ENCODE assay signal across 24 cellular contexts in genomic region chr22:43411040-43411919, GRCh38. TPM values are rescaled to one million over a fixed set of nuclear protein-coding genes. Genes with fewer than 3 reads are reported as not detected.
A peak's percentile ranks its signal among the peaks of the same experiment; 100 is the strongest.
DNase-seq lines count a peak whose midpoint lies in the region; ATAC-seq and TF ChIP-seq lines count a peak whose summit lies in the region.
"Had no signal": no experiment of that assay in that cellular context is flagged by ENCODE, and none has a peak within 500 bp of the region (broad histone marks: within the 10 kb centered on the region; RNA-seq: fewer than 3 reads in every experiment).

No MANE protein-coding gene starts in this region.

- H3K27me3 ChIP-seq in suprapubic skin: peaks cover 73% of the 10 kb centered on the region

- TF ChIP-seq EP300 in suprapubic skin (IDR thresholded peaks at IDR 0.05): no peak

- no peaks in the 10 kb centered on the region for H3K36me3 ChIP-seq in suprapubic skin

- H3K9me3 Mint-ChIP-seq in WTC11: no peaks in the 10 kb centered on the region
- H3K9me3 Mint-ChIP-seq: activated CD4-positive, alpha-beta memory T cell treated with anti-CD3 and anti-CD28 coated beads for 36 hours; activated naive CD4-positive, alpha-beta T cell treated with anti-CD3 and anti-CD28 coated beads for 36 hours; naive thymus-derived CD8-positive, alpha-beta T cell had no signal

- TF ChIP-seq POLR2A in suprapubic skin (IDR thresholded peaks at IDR 0.05): no peak

- no peaks in the 10 kb centered on the region for H3K36me3 Mint-ChIP-seq in WTC11
- H3K36me3 Mint-ChIP-seq: activated CD4-positive, alpha-beta memory T cell treated with anti-CD3 and anti-CD28 coated beads for 36 hours had no signal

- H3K4me3 Mint-ChIP-seq in WTC11: peak overlapping the region; percentile 71
- H3K4me3 Mint-ChIP-seq: activated CD4-positive, alpha-beta memory T cell treated with anti-CD3 and anti-CD28 coated beads for 36 hours; activated naive CD4-positive, alpha-beta T cell treated with anti-CD3 and anti-CD28 coated beads for 36 hours; naive thymus-derived CD8-positive, alpha-beta T cell had no signal

- POLR2A ChIA-PET in WTC11 (lab: Charles Lee): no interaction called here

- TF ChIP-seq CTCF in WTC11 (IDR thresholded peaks at IDR 0.05) (no peak), suprapubic skin (IDR thresholded peaks at IDR 0.05) (no peak)

- ATAC-seq in Right ventricle myocardium superior (ENCODE audit: poor library complexity) (no peak), Right ventricle myocardium inferior (no peak), WTC11 (no peak; the same call in 1 of the 2 replicates), GM18861 (IDR thresholded peaks at IDR 0.05; ENCODE audit: unreplicated experiment) (no peak), HG03175 (IDR thresholded peaks at IDR 0.05; ENCODE audit: unreplicated experiment) (no peak)
- ATAC-seq: naive thymus-derived CD8-positive, alpha-beta T cell had no signal

- H3K4me1 Mint-ChIP-seq in WTC11: peaks cover 5% of the 10 kb centered on the region

- H3K27me3 Mint-ChIP-seq in WTC11 (ENCODE audit: low read depth): peaks cover 47% of the 10 kb centered on the region

- H3K4me3 ChIP-seq in suprapubic skin: peak overlapping the region; percentile 34

- CTCF ChIA-PET in WTC11 (lab: Charles Lee): no interaction called here

- H3K9me3 ChIP-seq in suprapubic skin: no peaks in the 10 kb centered on the region

- H3K4me1 ChIP-seq in suprapubic skin: peaks cover 10% of the 10 kb centered on the region

- intact Hi-C loops in Right ventricle myocardium superior (cut with DNase I) (no loop called here), Right ventricle myocardium inferior (cut with DNase I) (no loop called here)

- no peak overlapping the region for H3K27ac Mint-ChIP-seq in WTC11
- H3K27ac Mint-ChIP-seq: activated CD4-positive, alpha-beta memory T cell treated with anti-CD3 and anti-CD28 coated beads for 36 hours; activated naive CD4-positive, alpha-beta T cell treated with anti-CD3 and anti-CD28 coated beads for 36 hours had no signal

- WGBS in suprapubic skin: 76% methylated on average over 9 of the region's 93 CpGs

- DNase-seq in Right ventricle myocardium superior: peak; percentile 36
- DNase-seq in Right ventricle myocardium inferior (ENCODE audit: missing footprints): no peak
- no peak for DNase-seq in WTC11 (ENCODE audit: low spot score)
- DNase-seq in left kidney (ENCODE audit: low read depth, low spot score): peak; percentile 49
- DNase-seq in suprapubic skin (ENCODE audit: low spot score in 2 of 2): no peak
- no peak for DNase-seq in NCI-H524 treated with DMSO at 0.1 percent for 48 hours (lab: John Stamatoyannopoulos, UW)
- DNase-seq: activated CD4-positive, alpha-beta memory T cell treated with anti-CD3 and anti-CD28 coated beads for 36 hours; activated naive CD4-positive, alpha-beta T cell treated with anti-CD3 and anti-CD28 coated beads for 36 hours; activated T-cell treated with anti-CD3 and anti-CD28 coated beads, Interleukin-2, amount 50 U/mL, for 1 hour; aorta; cerebellar nuclear complex; islet precursor cell; mesenchymal stem cell; naive thymus-derived CD8-positive, alpha-beta T cell; NCI-H1048; NCI-H2081 treated with DMSO at 0.1 percent for 48 hours; SIG-M5; stimulated activated CD4-positive, alpha-beta T cell treated with anti-CD3 and anti-CD28 coated beads, Interleukin-4, amount 100 ng/mL, for 4 hours had no signal

- H3K27ac ChIP-seq in suprapubic skin: no peak overlapping the region
- H3K27ac ChIP-seq: C4-2B, KMS-11 had no signal

TF ChIP-seq in WTC11, 78 proteins besides CTCF, POLR2A, EP300 and RAD21:
- peak; percentile 62 for TF ChIP-seq ZNF423 (CRISPR knock-in tag; IDR thresholded peaks at IDR 0.05)
- TF ChIP-seq ZNF396 (CRISPR knock-in tag; IDR thresholded peaks at IDR 0.05; ENCODE audit: borderline replicate concordance): no peak
TF ChIP-seq in WTC11: peak in this region for 1.

RNA-seq across cellular contexts. Expression of gene MPPED1, which starts 0.5 kb away (rescaled TPM):
- not detected for total RNA-seq in Right ventricle myocardium superior
- total RNA-seq in Right ventricle myocardium inferior: not detected
- total RNA-seq in WTC11 (2021): 0.16 to 0.35 TPM (median 0.21 TPM) in 3 replicates
- under 1 TPM in 3 of 4 donors, not detected in 1; 0.23 to 0.99 (median 0.80) TPM for total RNA-seq in suprapubic skin
- total RNA-seq: activated CD4-positive, alpha-beta memory T cell treated with anti-CD3 and anti-CD28 coated beads for 36 hours; activated naive CD4-positive, alpha-beta T cell treated with anti-CD3 and anti-CD28 coated beads for 36 hours; aorta; naive thymus-derived CD8-positive, alpha-beta T cell; pulmonary artery endothelial cell; T-helper 1 cell treated with Interleukin-12 subunit alpha and Interleukin-12 subunit beta and Interleukin-4 antibody, amounts not matched to agents 30 ng/mL and 1 ng/mL, for 36 hours had no signal

Comparison
In these comparisons a context has a peak if more than half of its experiments do, and no peak if none do; other contexts are left out.
1. DNase-seq: peak in Right ventricle myocardium superior (single experiment) and left kidney (single experiment); none in Right ventricle myocardium inferior (single experiment), WTC11 (single experiment), suprapubic skin (0 of 2) and NCI-H524 treated with DMSO at 0.1 percent for 48 hours (single experiment).